In genomic region chr11:3865388-3866193, GRCh38 we compare ENCODE assay signal across 8 cellular contexts. TPM values are rescaled to one million over a fixed set of nuclear protein-coding genes. Genes with fewer than 3 reads are reported as not detected.
DNase-seq lines count a peak whose midpoint lies in the region; ATAC-seq and TF ChIP-seq lines count a peak whose summit lies in the region.

No MANE protein-coding gene starts in this region.

- no peak for ATAC-seq in activated T-cell treated with anti-CD3 and anti-CD28 coated beads, Interleukin-2, amount 50 U/mL, for 72 hours (replicated peaks in 1 of 2)
- peak; percentile 79 for ATAC-seq in foreskin keratinocyte
- no peak for ATAC-seq in HG03175 (IDR thresholded peaks at IDR 0.05; ENCODE audit: unreplicated experiment)

- peak overlapping the region; percentile 46 to 60 for H3K4me3 Mint-ChIP-seq in activated T-cell treated with anti-CD3 and anti-CD28 coated beads, Interleukin-2, amount 50 U/mL, for 72 hours
- H3K4me3 Mint-ChIP-seq in T-helper 1 cell treated with Interleukin-12 subunit alpha and Interleukin-12 subunit beta and Interleukin-4 antibody, amounts not matched to agents 30 μg/mL and 1 μg/mL, for 36 hours = peak overlapping the region; percentile 60

- no peak overlapping the region for H3K4me3 ChIP-seq in stomach

- intact Hi-C loops in stomach (cut with DNase I; ENCODE audit: low total_unique reads) = no loop called here
- intact Hi-C loops in head of caudate nucleus (cut with DNase I) = no loop called here

- no peak for TF ChIP-seq POLR2A in stomach (IDR thresholded peaks at IDR 0.05)

- no peaks in the 10 kb centered on the region for H3K9me3 ChIP-seq in stomach

- peaks cover 94% of the 10 kb centered on the region for H3K4me1 Mint-ChIP-seq in activated T-cell treated with anti-CD3 and anti-CD28 coated beads, Interleukin-2, amount 50 U/mL, for 72 hours (ENCODE audit: low read depth)
- peaks cover 74% of the 10 kb centered on the region for H3K4me1 Mint-ChIP-seq in T-helper 1 cell treated with Interleukin-12 subunit alpha and Interleukin-12 subunit beta and Interleukin-4 antibody, amounts not matched to agents 30 μg/mL and 1 μg/mL, for 36 hours (ENCODE audit: low read depth)

- H3K27ac Mint-ChIP-seq in activated T-cell treated with anti-CD3 and anti-CD28 coated beads, Interleukin-2, amount 50 U/mL, for 72 hours = peak overlapping the region; percentile 43
- H3K27ac Mint-ChIP-seq in T-helper 1 cell treated with Interleukin-12 subunit alpha and Interleukin-12 subunit beta and Interleukin-4 antibody, amounts not matched to agents 30 μg/mL and 1 μg/mL, for 36 hours = peak overlapping the region; percentile 80

- WGBS in stomach, 5 donors = 26 to 34% (median 30%) methylated on average over 3 of the region's 3 CpGs

- peaks cover 2% of the 10 kb centered on the region in 2 donors for H3K36me3 Mint-ChIP-seq in activated T-cell treated with anti-CD3 and anti-CD28 coated beads, Interleukin-2, amount 50 U/mL, for 72 hours (ENCODE audit: insufficient read depth in 2 of 2)
- H3K36me3 Mint-ChIP-seq in T-helper 1 cell treated with Interleukin-12 subunit alpha and Interleukin-12 subunit beta and Interleukin-4 antibody, amounts not matched to agents 30 μg/mL and 1 μg/mL, for 36 hours (ENCODE audit: low read depth) = peaks cover 13% of the 10 kb centered on the region

- peaks cover 31% of the 10 kb centered on the region for H3K4me1 ChIP-seq in foreskin keratinocyte
- H3K4me1 ChIP-seq in stomach = peaks cover 43 to 89% (median 66%) of the 10 kb centered on the region in 4 donors

- no peaks in the 10 kb centered on the region for H3K36me3 ChIP-seq in stomach

- no peak for DNase-seq in activated T-cell treated with anti-CD3 and anti-CD28 coated beads, Interleukin-2, amount 50 U/mL, for 72 hours
- DNase-seq in activated T-cell treated with anti-CD3 and anti-CD28 coated beads for 4 hours (no peak), foreskin keratinocyte (peak; percentile 69 to 83), stomach (no peak), head of caudate nucleus (no peak), retina (no peak)

- no peaks in the 10 kb centered on the region for H3K9me3 Mint-ChIP-seq in activated T-cell treated with anti-CD3 and anti-CD28 coated beads, Interleukin-2, amount 50 U/mL, for 72 hours
- no peaks in the 10 kb centered on the region for H3K9me3 Mint-ChIP-seq in T-helper 1 cell treated with Interleukin-12 subunit alpha and Interleukin-12 subunit beta and Interleukin-4 antibody, amounts not matched to agents 30 μg/mL and 1 μg/mL, for 36 hours

- H3K27ac ChIP-seq in foreskin keratinocyte (no peak overlapping the region), stomach (peak overlapping the region; percentile 10 to 77 (median 63))

- H3K27me3 Mint-ChIP-seq in activated T-cell treated with anti-CD3 and anti-CD28 coated beads, Interleukin-2, amount 50 U/mL, for 72 hours (ENCODE audit: low read depth) = no peaks in the 10 kb centered on the region
- H3K27me3 Mint-ChIP-seq in T-helper 1 cell treated with Interleukin-12 subunit alpha and Interleukin-12 subunit beta and Interleukin-4 antibody, amounts not matched to agents 30 μg/mL and 1 μg/mL, for 36 hours (ENCODE audit: low read depth) = no peaks in the 10 kb centered on the region

- TF ChIP-seq EP300 in stomach (IDR thresholded peaks at IDR 0.05) = no peak

- TF ChIP-seq CTCF in foreskin keratinocyte (conservative IDR thresholded peaks at IDR 0.05) (no peak), stomach (IDR thresholded peaks at IDR 0.05) (no peak)

- H3K27me3 ChIP-seq in foreskin keratinocyte = no peaks in the 10 kb centered on the region
- no peaks in the 10 kb centered on the region for H3K27me3 ChIP-seq in stomach

RNA-seq across cellular contexts. Expression of gene STIM1, which starts 10.1 kb away (rescaled TPM):
- 100 to 1,000 TPM; 129 to 157 TPM for total RNA-seq in activated T-cell treated with anti-CD3 and anti-CD28 coated beads, Interleukin-2, amount 50 U/mL, for 72 hours
- total RNA-seq in foreskin keratinocyte (22.8 and 24.7 TPM in 2 replicates), stomach (10 to 100 TPM; 21.4 to 70.7 (median 49.8) TPM)
- polyA plus RNA-seq in foreskin keratinocyte (13.0 and 13.6 TPM in 2 replicates), stomach (10 to 100 TPM in 1 of 3 donors, 1 to 10 TPM in 2; 8.7 to 17.1 (median 9.8) TPM)

RNA-seq across cellular contexts. Expression of gene RHOG, which starts 24.8 kb away (rescaled TPM):
- 100 to 1,000 TPM; 196 to 215 TPM for total RNA-seq in activated T-cell treated with anti-CD3 and anti-CD28 coated beads, Interleukin-2, amount 50 U/mL, for 72 hours
- total RNA-seq in foreskin keratinocyte = 45.9 and 47.2 TPM in 2 replicates
- polyA plus RNA-seq in foreskin keratinocyte = 82.9 and 88.5 TPM in 2 replicates
- 100 to 1,000 TPM in 1 of 5 donors, 10 to 100 TPM in 3, 1 to 10 TPM in 1; 5.9 to 101 (median 26.7) TPM for total RNA-seq in stomach
- polyA plus RNA-seq in stomach = 10 to 100 TPM; 39.8 to 55.5 (median 50.9) TPM

RNA-seq across cellular contexts. Expression of gene PGAP2, which starts 57.2 kb away (rescaled TPM):
- 10 to 100 TPM; 37.6 to 45.9 TPM for total RNA-seq in activated T-cell treated with anti-CD3 and anti-CD28 coated beads, Interleukin-2, amount 50 U/mL, for 72 hours
- total RNA-seq in foreskin keratinocyte = 19.8 and 20.5 TPM in 2 replicates
- 25.5 and 26.8 TPM in 2 replicates for polyA plus RNA-seq in foreskin keratinocyte
- total RNA-seq in stomach = 10 to 100 TPM in 4 of 5 donors, 1 to 10 TPM in 1; 4.7 to 18.3 (median 13.6) TPM
- polyA plus RNA-seq in stomach = 10 to 100 TPM in 2 of 3 donors, 1 to 10 TPM in 1; 8.7 to 23.8 (median 11.8) TPM

Comparison
In these comparisons a context has a peak if more than half of its experiments do, and no peak if none do; other contexts are left out.
1. DNase-seq: peak in foreskin keratinocyte (2 of 2); none in activated T-cell treated with anti-CD3 and anti-CD28 coated beads, Interleukin-2, amount 50 U/mL, for 72 hours (0 of 2), activated T-cell treated with anti-CD3 and anti-CD28 coated beads for 4 hours (single experiment), stomach (single experiment), head of caudate nucleus (0 of 42) and retina (single experiment).